ENCODE assay signal across 16 cellular contexts in the genomic region with DNA sequence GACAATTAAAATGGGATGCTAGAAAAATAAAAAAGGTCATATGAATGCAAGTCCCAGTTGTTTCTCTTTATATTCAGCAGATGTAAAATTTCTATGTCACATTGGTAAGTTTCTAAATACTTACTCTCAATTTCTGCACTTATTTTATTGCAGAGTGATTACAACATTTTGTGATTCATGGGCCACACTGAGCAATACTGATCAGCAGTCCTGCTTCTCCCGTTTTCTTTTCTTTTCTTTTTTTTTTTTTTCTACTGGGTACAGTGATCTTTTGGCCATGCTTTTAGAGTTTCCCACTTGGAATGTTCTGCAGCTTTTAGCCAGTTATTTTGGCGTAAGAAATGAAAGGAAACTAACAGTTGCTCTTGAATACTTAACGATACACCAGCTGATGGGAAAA. TPM values are rescaled to one million over a fixed set of nuclear protein-coding genes. Genes with fewer than 3 reads are reported as not detected.
DNase-seq lines count a peak whose midpoint lies in the region; ATAC-seq and TF ChIP-seq lines count a peak whose summit lies in the region.
"Had no signal": no experiment of that assay in that cellular context is flagged by ENCODE, and none has a peak within 500 bp of the region (broad histone marks: within the 10 kb centered on the region; RNA-seq: fewer than 3 reads in every experiment).

No MANE protein-coding gene starts in this region.

- peak overlapping the region in 1 of 2 donors; percentile 9 for H3K27ac ChIP-seq in right atrium auricular region
- H3K27ac ChIP-seq in lung (ENCODE audit: low read depth in 1 of 2, low read length in 1 of 2): no peak overlapping the region
- H3K27ac ChIP-seq in vagina: peak overlapping the region; percentile 52
- no peak overlapping the region for H3K27ac ChIP-seq in spleen
- H3K27ac ChIP-seq: neural progenitor cell, uterus had no signal

- H3K36me3 Mint-ChIP-seq in chondrocyte (ENCODE audit: low read depth): no peaks in the 10 kb centered on the region

- intact Hi-C loops in Right ventricle myocardium superior (cut with DNase I) (loop anchor here (5.0 kb wide), 1 partner anchor 36 kb away; no protein-coding TSS in a partner anchor), vagina (cut with DNase I) (no loop called here), spleen (cut with DNase I; ENCODE audit: low total_unique reads) (no loop called here)

- no peaks in the 10 kb centered on the region for H3K36me3 ChIP-seq in right atrium auricular region
- H3K36me3 ChIP-seq in lung (ENCODE audit: control insufficient read depth in 2 of 2, insufficient read depth in 2 of 2, low read length in 2 of 2): no peaks in the 10 kb centered on the region
- no peaks in the 10 kb centered on the region for H3K36me3 ChIP-seq in vagina
- no peaks in the 10 kb centered on the region for H3K36me3 ChIP-seq in spleen
- H3K36me3 ChIP-seq: neural progenitor cell, uterus had no signal

- DNase-seq in Right ventricle myocardium superior: no peak
- no peak for DNase-seq in right atrium auricular region (ENCODE audit: low spot score)
- no peak for DNase-seq in chondrocyte (ENCODE audit: low spot score)
- no peak for DNase-seq in lung (ENCODE audit: low spot score)
- no peak for DNase-seq in vagina (ENCODE audit: extremely low spot score in 2 of 2)
- DNase-seq in spleen: no peak
- no peak for DNase-seq in stimulated activated CD4-positive, alpha-beta T cell treated with anti-CD3 and anti-CD28 coated beads, Interleukin-1b, Interleukin-23, amount 100 ng/mL, for 48 hours
- no peak for DNase-seq in NCI-H1105 treated with DMSO at 0.1 percent for 48 hours (lab: John Stamatoyannopoulos, UW)
- DNase-seq: activated CD4-positive, alpha-beta memory T cell treated with anti-CD3 and anti-CD28 coated beads, Interleukin-2, amount 10 ng/mL, durations not matched to agents 7 days and 5 days; activated gamma-delta T cell treated with Interleukin-2 at 50 U/mL for 16 hours; DMS53; NCI-H1436; NCI-H446 treated with DMSO at 0.1 percent for 48 hours; uterus had no signal

- TF ChIP-seq POLR2A in vagina (IDR thresholded peaks at IDR 0.05) (no peak), spleen (IDR thresholded peaks at IDR 0.05) (no peak)

- H3K9me3 Mint-ChIP-seq in chondrocyte (ENCODE audit: low read depth): no peaks in the 10 kb centered on the region
- H3K9me3 Mint-ChIP-seq: activated CD4-positive, alpha-beta memory T cell treated with anti-CD3 and anti-CD28 coated beads, Interleukin-2, amount 10 ng/mL, durations not matched to agents 7 days and 5 days; T-helper 2 cell treated with Interferon-gamma antibody and Interleukin-4, amounts not matched to agents 5 μg/mL and 100 μg/mL, for 36 hours had no signal

- 60 to 64% methylated on average over 3 of the region's 3 CpGs for WGBS in lung, 2 donors
- WGBS in spleen, 5 donors: 61 to 76% (median 67%) methylated on average over 3 of the region's 3 CpGs

- H3K27me3 ChIP-seq in right atrium auricular region (no peaks in the 10 kb centered on the region), lung (ENCODE audit: control insufficient read depth, insufficient read depth) (no peaks in the 10 kb centered on the region), vagina (no peaks in the 10 kb centered on the region), spleen (replicated peaks in 1 of 7) (peaks cover 0 to 31% (median 0%) of the 10 kb centered on the region in 7 donors)
- H3K27me3 ChIP-seq: neural progenitor cell, uterus had no signal

- no peak overlapping the region for H3K4me3 ChIP-seq in right atrium auricular region
- no peak overlapping the region for H3K4me3 ChIP-seq in lung
- H3K4me3 ChIP-seq in vagina: no peak overlapping the region
- no peak overlapping the region for H3K4me3 ChIP-seq in spleen
- H3K4me3 ChIP-seq: neural progenitor cell, uterus had no signal

- peak overlapping the region; percentile 13 for H3K4me3 Mint-ChIP-seq in chondrocyte (ENCODE audit: unreplicated experiment)
- H3K4me3 Mint-ChIP-seq: activated CD4-positive, alpha-beta memory T cell treated with anti-CD3 and anti-CD28 coated beads, Interleukin-2, amount 10 ng/mL, durations not matched to agents 7 days and 5 days; neural progenitor cell; T-helper 2 cell treated with Interferon-gamma antibody and Interleukin-4, amounts not matched to agents 5 μg/mL and 100 μg/mL, for 36 hours had no signal

- H3K4me1 ChIP-seq in right atrium auricular region (peaks cover 0 to 44% of the 10 kb centered on the region in 2 donors), lung (ENCODE audit: control insufficient read depth in 2 of 2, insufficient read depth in 2 of 2, low read length in 2 of 2) (peaks cover 2 to 13% of the 10 kb centered on the region in 2 donors), vagina (peaks cover 36% of the 10 kb centered on the region), spleen (peaks cover 0 to 72% (median 24%) of the 10 kb centered on the region in 6 donors)
- H3K4me1 ChIP-seq: uterus had no signal

- H3K4me1 Mint-ChIP-seq in chondrocyte (ENCODE audit: low read depth): peaks cover 91% of the 10 kb centered on the region

- no peak for TF ChIP-seq CTCF in right atrium auricular region (IDR thresholded peaks at IDR 0.05)
- TF ChIP-seq CTCF in chondrocyte (IDR thresholded peaks at IDR 0.05): no peak
- TF ChIP-seq CTCF in lung (IDR thresholded peaks at IDR 0.05; ENCODE audit: control extremely low read depth, extremely low read depth): no peak
- no peak for TF ChIP-seq CTCF in vagina (IDR thresholded peaks at IDR 0.05)
- TF ChIP-seq CTCF in spleen (IDR thresholded peaks at IDR 0.05 in 8 of 11, conservative IDR thresholded peaks at IDR 0.05 in 3 of 11): no peak

- H3K27me3 Mint-ChIP-seq in chondrocyte (ENCODE audit: low read depth): no peaks in the 10 kb centered on the region
- H3K27me3 Mint-ChIP-seq: activated CD4-positive, alpha-beta memory T cell treated with anti-CD3 and anti-CD28 coated beads, Interleukin-2, amount 10 ng/mL, durations not matched to agents 7 days and 5 days had no signal

- H3K9me3 ChIP-seq in right atrium auricular region (no peaks in the 10 kb centered on the region), lung (ENCODE audit: control insufficient read depth in 2 of 2, insufficient read depth in 1 of 2, low read length in 1 of 2) (no peaks in the 10 kb centered on the region), vagina (no peaks in the 10 kb centered on the region), spleen (no peaks in the 10 kb centered on the region)
- H3K9me3 ChIP-seq: uterus had no signal

- ATAC-seq in Right ventricle myocardium superior (ENCODE audit: poor library complexity) (peak; percentile 45), lung (ENCODE audit: insufficient read depth, low FRiP score) (peak; percentile 38)

- H3K27ac Mint-ChIP-seq in chondrocyte (ENCODE audit: unreplicated experiment): peak overlapping the region; percentile 95
- H3K27ac Mint-ChIP-seq: activated CD4-positive, alpha-beta memory T cell treated with anti-CD3 and anti-CD28 coated beads, Interleukin-2, amount 10 ng/mL, durations not matched to agents 7 days and 5 days; neural progenitor cell; T-helper 2 cell treated with Interferon-gamma antibody and Interleukin-4, amounts not matched to agents 5 μg/mL and 100 μg/mL, for 36 hours had no signal

RNA-seq across cellular contexts. Expression of gene LIMS1, which starts 38.8 kb away (rescaled TPM):
- total RNA-seq in Right ventricle myocardium superior: 75.7 TPM
- 100 to 1,000 TPM in 1 of 2 donors, 10 to 100 TPM in 1; 66.7 to 106 TPM for total RNA-seq in right atrium auricular region
- total RNA-seq in chondrocyte: 101 to 148 TPM (median 145 TPM) in 3 replicates
- total RNA-seq in lung: 100 to 1,000 TPM in 1 of 2 donors, 10 to 100 TPM in 1; 96.6 to 102 TPM
- polyA plus RNA-seq in lung: 10 to 100 TPM; 26.7 to 84.2 TPM
- total RNA-seq in vagina: 66.0 TPM
- total RNA-seq in spleen: 100 to 1,000 TPM in 1 of 7 donors, 10 to 100 TPM in 6; 60.2 to 104 (median 62.3) TPM
- 10 to 100 TPM in 2 of 3 donors, 1 to 10 TPM in 1; 8.9 to 17.2 (median 15.2) TPM for polyA plus RNA-seq in spleen
